Comparison of ENCODE assay signal across 23 cellular contexts in the genomic region with DNA sequence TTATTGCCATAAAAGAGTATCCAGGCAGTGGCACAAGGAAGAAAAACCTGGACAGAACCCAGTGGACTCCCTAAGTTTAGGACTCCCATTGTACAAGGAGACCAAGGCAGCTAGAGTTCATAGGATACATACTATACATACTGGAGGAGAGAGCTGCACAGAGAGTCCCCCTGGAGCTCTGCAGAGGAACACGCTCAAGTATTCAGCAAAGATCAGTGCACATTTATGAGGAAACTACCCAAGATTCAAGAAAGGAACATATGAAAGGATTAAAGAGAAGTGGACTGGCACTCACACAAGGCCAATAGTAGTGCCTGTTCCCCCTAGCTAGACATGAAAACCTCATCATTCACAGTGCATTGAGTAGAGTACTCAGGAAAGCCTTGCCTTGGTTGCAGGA. TPM values are rescaled to one million over a fixed set of nuclear protein-coding genes. Genes with fewer than 3 reads are reported as not detected.
DNase-seq lines count a peak whose midpoint lies in the region; ATAC-seq, FAIRE-seq and TF ChIP-seq lines count a peak whose summit lies in the region.
"Had no signal": no experiment of that assay in that cellular context is flagged by ENCODE, and none has a peak within 500 bp of the region (broad histone marks: within the 10 kb centered on the region; RNA-seq: fewer than 3 reads in every experiment).

No MANE protein-coding gene starts in this region.

- no peaks in the 10 kb centered on the region for H3K9me3 ChIP-seq in HepG2 (ENCODE audit: low read length)
- H3K9me3 ChIP-seq in right lobe of liver, result no peaks in the 10 kb centered on the region
- no peaks in the 10 kb centered on the region for H3K9me3 ChIP-seq in mucosa of descending colon
- H3K9me3 ChIP-seq in skeletal muscle tissue (ENCODE audit: control insufficient read depth in 3 of 3, low read length in 3 of 3), result no peaks in the 10 kb centered on the region
- H3K9me3 ChIP-seq: HAP-1 had no signal

- no peaks in the 10 kb centered on the region for H3K79me2 ChIP-seq in HepG2 (ENCODE audit: insufficient read depth, low read length)

- H3K9ac ChIP-seq in HepG2 (ENCODE audit: insufficient read depth, low read depth, low read length) (no peak overlapping the region), skeletal muscle tissue (ENCODE audit: low read depth in 1 of 3, low read length in 3 of 3) (peak overlapping the region in 2 of 3 donors; percentile 4 to 40)
- H3K9ac ChIP-seq: BLaER1 treated with 17β-estradiol and CSF1 and Interleukin-3, amounts not matched to agents 10 nM and 100 nM; GM23248 had no signal

- peak; percentile 43; the same call in 1 of the 3 replicates for ATAC-seq in HepG2
- no peak for ATAC-seq in right lobe of liver
- ATAC-seq in mucosa of descending colon, result peak; percentile 46
- ATAC-seq in GM21786 (IDR thresholded peaks at IDR 0.05; ENCODE audit: unreplicated experiment), result no peak
- no peak for ATAC-seq in HG03280 (IDR thresholded peaks at IDR 0.05; ENCODE audit: unreplicated experiment)
- ATAC-seq: CD8-positive, alpha-beta T cell; GM12878 had no signal

- DNase-seq in HepG2 (ENCODE audit: low spot score), result no peak
- DNase-seq in right lobe of liver, result no peak
- no peak for DNase-seq in mucosa of descending colon
- DNase-seq in DMS153 treated with DMSO at 0.1 percent for 48 hours (lab: John Stamatoyannopoulos, UW; ENCODE audit: unreplicated experiment), result no peak
- DNase-seq: 8988T; Calu3; CD8-positive, alpha-beta T cell; DMS53; DND-41; EL; GM23248; IMR-90 had no signal

- H2AFZ ChIP-seq in HepG2 (ENCODE audit: low read length), result peak overlapping the region; percentile 74
- H2AFZ ChIP-seq: GM23248 had no signal

- no TSS peak for BruUV-seq in HepG2 (replicated peaks; lab: Mats Ljungman, UMichigan)

- H3K27ac ChIP-seq in HepG2 (ENCODE audit: extremely low read length, insufficient read depth, low read length), result peak overlapping the region; percentile 84
- H3K27ac ChIP-seq in right lobe of liver, result no peak overlapping the region
- H3K27ac ChIP-seq in skeletal muscle tissue (ENCODE audit: low read depth, low read length), result no peak overlapping the region
- H3K27ac ChIP-seq: BLaER1 treated with 17β-estradiol and CSF1 and Interleukin-3, amounts not matched to agents 10 nM and 100 nM; GM23248; HL-60 had no signal

- TF ChIP-seq CTCF in HepG2 (CRISPR knock-in tag; IDR thresholded peaks at IDR 0.05) (no peak), right lobe of liver (IDR thresholded peaks at IDR 0.05) (no peak), mucosa of descending colon (IDR thresholded peaks at IDR 0.05) (no peak)

- no peak overlapping the region for H3K4me3 ChIP-seq in HepG2 (replicated peaks in 1 of 3; ENCODE audit: insufficient read depth in 1 of 3, low read depth in 2 of 3, low read length in 3 of 3)
- no peak overlapping the region for H3K4me3 ChIP-seq in right lobe of liver
- no peak overlapping the region for H3K4me3 ChIP-seq in mucosa of descending colon
- H3K4me3 ChIP-seq in skeletal muscle tissue (ENCODE audit: low read length in 3 of 3), result no peak overlapping the region
- H3K4me3 ChIP-seq: BLaER1 treated with 17β-estradiol and CSF1 and Interleukin-3, amounts not matched to agents 10 nM and 100 nM; GM12878; GM23248; HAP-1 had no signal

- H3K4me1 ChIP-seq in HepG2 (ENCODE audit: insufficient read depth, low read length) (peaks cover 53% of the 10 kb centered on the region), right lobe of liver (no peaks in the 10 kb centered on the region), mucosa of descending colon (ENCODE audit: low read depth) (peaks cover 13% of the 10 kb centered on the region), skeletal muscle tissue (ENCODE audit: control insufficient read depth in 3 of 3, insufficient read depth in 3 of 3, low read length in 3 of 3) (no peaks in the 10 kb centered on the region)
- H3K4me1 ChIP-seq: BLaER1 treated with 17β-estradiol and CSF1 and Interleukin-3, amounts not matched to agents 10 nM and 100 nM had no signal

- no peak overlapping the region for H3K4me2 ChIP-seq in HepG2 (ENCODE audit: low read depth, low read length)
- H3K4me2 ChIP-seq: BLaER1 treated with 17β-estradiol and CSF1 and Interleukin-3, amounts not matched to agents 10 nM and 100 nM had no signal

- TF ChIP-seq RAD21 in HepG2 (CRISPR knock-in tag; IDR thresholded peaks at IDR 0.05), result no peak

- TF ChIP-seq POLR2A in HepG2 (IDR thresholded peaks at IDR 0.05; ENCODE audit: insufficient read depth in 1 of 2, low read depth in 2 of 2, low read length in 2 of 2) (no peak), right lobe of liver (IDR thresholded peaks at IDR 0.05) (no peak)

- in situ Hi-C loops in HepG2 (cut with HindIII; ENCODE audit: extremely low pct_ligation_motif_present, low pct_unique_long_range_greater_than_20kb), result no loop called here

- intact Hi-C loops in HepG2 (cut with micrococcal nuclease; ENCODE audit: unreplicated experiment) (loop anchor here (5.0 kb wide), 1 partner anchor 37 kb away; no protein-coding TSS in a partner anchor), right lobe of liver (cut with DNase I) (no loop called here), mucosa of descending colon (cut with DNase I, micrococcal nuclease) (no loop called here)

- CTCF ChIA-PET in HepG2 (lab: Yijun Ruan, JAX; ENCODE audit: low intra/inter-chr PET ratio, low total read pairs), result no interaction called here

- 100% methylated on average over 1 of the region's 1 CpG for WGBS in HepG2 (ENCODE audit: low lambda C conversion rate)
- 78% methylated on average over 1 of the region's 1 CpG for WGBS in right lobe of liver (ENCODE audit: insufficient coverage, low coverage, low lambda C conversion rate, missing lambda C conversion rate)

- TF ChIP-seq EP300 in HepG2 (IDR thresholded peaks at IDR 0.05; ENCODE audit: low read depth in 2 of 2, low read length in 2 of 2) (no peak), HepG2 (CRISPR knock-in tag; IDR thresholded peaks at IDR 0.05; ENCODE audit: borderline replicate concordance) (no peak)

- no peak for FAIRE-seq in HepG2 (lab: Jason Lieb, UNC)
- FAIRE-seq: GM12878 had no signal

- no peaks in the 10 kb centered on the region for H3K36me3 ChIP-seq in HepG2 (replicated peaks in 1 of 2; ENCODE audit: control insufficient read depth in 1 of 2, insufficient read depth in 2 of 2, low read length in 2 of 2)
- H3K36me3 ChIP-seq in right lobe of liver, result no peaks in the 10 kb centered on the region
- H3K36me3 ChIP-seq in mucosa of descending colon (ENCODE audit: low read depth), result no peaks in the 10 kb centered on the region
- peaks cover 53 to 93% (median 59%) of the 10 kb centered on the region in 3 donors for H3K36me3 ChIP-seq in skeletal muscle tissue (ENCODE audit: control insufficient read depth in 3 of 3, insufficient read depth in 3 of 3, low read length in 3 of 3)
- H3K36me3 ChIP-seq: BLaER1 treated with 17β-estradiol and CSF1 and Interleukin-3, amounts not matched to agents 10 nM and 100 nM; HAP-1 had no signal

- no peaks in the 10 kb centered on the region for H4K20me1 ChIP-seq in HepG2 (ENCODE audit: insufficient read depth, low read length)
- H4K20me1 ChIP-seq: BLaER1 treated with 17β-estradiol and CSF1 and Interleukin-3, amounts not matched to agents 10 nM and 100 nM had no signal

- POLR2A ChIA-PET in HepG2 (lab: Yijun Ruan, JAX), result interaction anchor here (0.9 to 1.9 kb wide), 7 partner anchors 8 to 55 kb away, joined by 3 to 10 read pairs (median 4); no protein-coding TSS in a partner anchor

- H3K27me3 ChIP-seq in HepG2 (ENCODE audit: control insufficient read depth in 1 of 2, insufficient read depth in 2 of 2, low read length in 2 of 2) (no peaks in the 10 kb centered on the region), right lobe of liver (no peaks in the 10 kb centered on the region), skeletal muscle tissue (ENCODE audit: control insufficient read depth in 3 of 3, insufficient read depth in 3 of 3, low read length in 3 of 3) (no peaks in the 10 kb centered on the region)
- H3K27me3 ChIP-seq: BLaER1 treated with 17β-estradiol and CSF1 and Interleukin-3, amounts not matched to agents 10 nM and 100 nM had no signal

RNA-seq across cellular contexts. Expression of a gene that starts 43.0 kb away (rescaled TPM):
- total RNA-seq in HepG2 (2016; rRNA removed; fragmentation: Illumina TruSeq; extraction: Trizol) (129 and 178 TPM in 2 replicates), right lobe of liver (100 to 1,000 TPM in 1 of 6 experiments, 10 to 100 TPM in 5; 52.3 to 110 (median 75.8) TPM), mucosa of descending colon (10 to 100 TPM; 86.7 to 98.2 (median 97.2) TPM), skeletal muscle tissue (18.3 TPM)
- total RNA-seq in HepG2 (2016; cell fraction: cytosol; rRNA removed; fragmentation: Illumina TruSeq; extraction: Trizol; ENCODE audit: low read depth), result 208 and 211 TPM in 2 replicates
- total RNA-seq in HepG2 (2016; cell fraction: insoluble cytoplasmic fraction; rRNA removed; fragmentation: Illumina TruSeq; extraction: Trizol), result 126 and 183 TPM in 2 replicates
- 296 and 310 TPM in 2 replicates for total RNA-seq in HepG2 (2016; cell fraction: membrane; rRNA removed; fragmentation: Illumina TruSeq; extraction: Trizol)
- total RNA-seq in HepG2 (2016; cell fraction: nucleus; rRNA removed; fragmentation: Illumina TruSeq; extraction: Trizol), result 171 and 189 TPM in 2 replicates
- polyA plus RNA-seq in HepG2 (2011; rRNA removed), result 88.1 and 117 TPM in 2 replicates
- 49.7 and 67.3 TPM in 2 replicates for polyA plus RNA-seq in HepG2 (2011; cell fraction: cytosol; rRNA removed)
- polyA plus RNA-seq in HepG2 (2011; cell fraction: nucleus; rRNA removed), result 44.4 and 56.5 TPM in 2 replicates
- polyA plus RNA-seq in HepG2 (2012), result 90.0 and 113 TPM in 2 replicates
- polyA plus RNA-seq in HepG2 (2016; cell fraction: cytosol; fragmentation: Illumina TruSeq; extraction: Trizol; ENCODE audit: low read depth), result 361 and 410 TPM in 2 replicates
- polyA plus RNA-seq in HepG2 (2016; cell fraction: insoluble cytoplasmic fraction; fragmentation: Illumina TruSeq; extraction: Trizol; ENCODE audit: low read depth), result 161 and 176 TPM in 2 replicates
- 379 and 382 TPM in 2 replicates for polyA plus RNA-seq in HepG2 (2016; cell fraction: membrane; fragmentation: Illumina TruSeq; extraction: Trizol; ENCODE audit: low read depth)
- 235 and 262 TPM in 2 replicates for polyA plus RNA-seq in HepG2 (2016; cell fraction: nucleus; fragmentation: Illumina TruSeq; extraction: Trizol; ENCODE audit: insufficient read depth, low read depth)
- 12.6 and 91.0 TPM in 2 replicates for polyA minus RNA-seq in HepG2 (2011; rRNA and poly(A)+ RNA removed; ENCODE audit: low replicate concordance)
- polyA minus RNA-seq in HepG2 (2011; cell fraction: cytosol; rRNA and poly(A)+ RNA removed), result 46.9 and 67.8 TPM in 2 replicates
- 134 and 160 TPM in 2 replicates for polyA minus RNA-seq in HepG2 (2011; cell fraction: nucleus; rRNA and poly(A)+ RNA removed)

RNA-seq across cellular contexts. Expression of a gene that starts 59.7 kb away (rescaled TPM):
- total RNA-seq in HepG2 (2016; rRNA removed; fragmentation: Illumina TruSeq; extraction: Trizol), result 0.31 and 0.44 TPM in 2 replicates
- not detected in 2 replicates for total RNA-seq in HepG2 (2016; cell fraction: cytosol; rRNA removed; fragmentation: Illumina TruSeq; extraction: Trizol; ENCODE audit: low read depth)
- total RNA-seq in HepG2 (2016; cell fraction: insoluble cytoplasmic fraction; rRNA removed; fragmentation: Illumina TruSeq; extraction: Trizol), result 0.24 and 0.28 TPM in 2 replicates
- 0.15 and 0.28 TPM in 2 replicates for total RNA-seq in HepG2 (2016; cell fraction: membrane; rRNA removed; fragmentation: Illumina TruSeq; extraction: Trizol)
- 0.31 and 0.34 TPM in 2 replicates for total RNA-seq in HepG2 (2016; cell fraction: nucleus; rRNA removed; fragmentation: Illumina TruSeq; extraction: Trizol)
- 0.34 and 0.53 TPM in 2 replicates for polyA plus RNA-seq in HepG2 (2011; rRNA removed)
- polyA plus RNA-seq in HepG2 (2011; cell fraction: cytosol; rRNA removed), result 0.19 and 0.23 TPM in 2 replicates
- 0.16 and 0.21 TPM in 2 replicates for polyA plus RNA-seq in HepG2 (2011; cell fraction: nucleus; rRNA removed)
- 0.15 and 0.30 TPM in 2 replicates for polyA plus RNA-seq in HepG2 (2012)
- 0.08 and 0.12 TPM in 2 replicates for polyA plus RNA-seq in HepG2 (2016; cell fraction: cytosol; fragmentation: Illumina TruSeq; extraction: Trizol; ENCODE audit: low read depth)
- polyA plus RNA-seq in HepG2 (2016; cell fraction: insoluble cytoplasmic fraction; fragmentation: Illumina TruSeq; extraction: Trizol; ENCODE audit: low read depth), result 0.50 and 0.66 TPM in 2 replicates
- 0.13 and 0.16 TPM in 2 replicates for polyA plus RNA-seq in HepG2 (2016; cell fraction: membrane; fragmentation: Illumina TruSeq; extraction: Trizol; ENCODE audit: low read depth)
- 0.40 and 0.91 TPM in 2 replicates for polyA plus RNA-seq in HepG2 (2016; cell fraction: nucleus; fragmentation: Illumina TruSeq; extraction: Trizol; ENCODE audit: insufficient read depth, low read depth)
- 0.22 TPM in 1 of 2 replicates, not detected in the other for polyA minus RNA-seq in HepG2 (2011; rRNA and poly(A)+ RNA removed; ENCODE audit: low replicate concordance)
- 0.69 TPM in 1 of 2 replicates, not detected in the other for polyA minus RNA-seq in HepG2 (2011; cell fraction: cytosol; rRNA and poly(A)+ RNA removed)
- polyA minus RNA-seq in HepG2 (2011; cell fraction: nucleus; rRNA and poly(A)+ RNA removed), result 0.39 and 0.62 TPM in 2 replicates
- total RNA-seq in right lobe of liver, result 1 to 10 TPM in 2 of 6 experiments, under 1 TPM in 3, not detected in 1; 0.07 to 6.3 (median 0.66) TPM
- total RNA-seq in mucosa of descending colon, result 10 to 100 TPM in 2 of 3 donors, 1 to 10 TPM in 1; 9.3 to 12.6 (median 10.0) TPM
- total RNA-seq in skeletal muscle tissue, result 2,201 TPM
- total RNA-seq: Calu3; CD8-positive, alpha-beta T cell; G401; GM12878; GM23248; H4; HT1080; IMR-90 had no signal
- polyA plus RNA-seq: AG04450, GM12878, GM23248, IMR-90 had no signal

Comparison
In these comparisons a context has a peak if more than half of its experiments do, and no peak if none do; other contexts are left out.
1. ATAC-seq: peak in HepG2 (single experiment) and mucosa of descending colon (single experiment); none in right lobe of liver (0 of 4), GM21786 (single experiment) and HG03280 (single experiment).
2. RNA of a gene that starts 59.7 kb away (total RNA-seq): 2,201 TPM in skeletal muscle tissue (single experiment); 9.3 to 12.6 TPM in mucosa of descending colon, 0.07 to 6.3 TPM in right lobe of liver and 0.15 to 0.44 TPM in HepG2; every median in the first group is over 100 times any median in the second.